24 cellular contexts compared by ENCODE assay signal in genomic region chr1:210565316-210565715, GRCh38.
"Had no signal": no experiment of that assay in that cellular context is flagged by ENCODE, and none has a peak within 500 bp of the region (broad histone marks: within the 10 kb centered on the region; RNA-seq: fewer than 3 reads in every experiment).

No MANE protein-coding gene starts in this region.

- H3K27me3 ChIP-seq: colonic mucosa, esophagus muscularis mucosa, foreskin keratinocyte, gastroesophageal sphincter, heart left ventricle, left lung, neural progenitor cell, ovary, tibial nerve, upper lobe of left lung had no signal

- ATAC-seq: foreskin keratinocyte; gastroesophageal sphincter; heart left ventricle; left cardiac atrium; left lung; mucosa of descending colon; psoas muscle; right cardiac atrium; stimulated activated naive B cell treated with anti-CD40 and anti-IgM and Interleukin-4, amounts not matched to agents 10 μg/mL and 1 μg/mL and 100 μg/mL, for 72 hours had no signal

- H2AFZ ChIP-seq: neural progenitor cell had no signal

- DNase-seq: colonic mucosa; effector memory CD4-positive, alpha-beta T cell; foreskin keratinocyte; heart left ventricle; hippocampal formation; left cardiac atrium; left lung; mesenchymal stem cell; mucosa of descending colon; naive B cell; ovary; posterior cingulate gyrus; psoas muscle; right cardiac atrium; small intestine; stimulated activated CD4-positive, alpha-beta T cell treated with anti-CD3 and anti-CD28 coated beads, Interleukin-15, amount 100 ng/mL, for 24 hours; stimulated activated CD4-positive, alpha-beta T cell treated with anti-CD3 and anti-CD28 coated beads, Interleukin-2, amount 100 ng/mL, for 48 hours; stimulated activated naive B cell treated with anti-CD40 and anti-IgM and Interleukin-4, amounts not matched to agents 10 μg/mL and 1 μg/mL and 100 μg/mL, for 72 hours; upper lobe of left lung had no signal

- H3K9ac ChIP-seq: neural progenitor cell had no signal

- H3K27ac ChIP-seq: colonic mucosa, esophagus muscularis mucosa, foreskin keratinocyte, gastroesophageal sphincter, heart left ventricle, left lung, neural progenitor cell, ovary, psoas muscle, thoracic aorta, tibial nerve, upper lobe of left lung had no signal

- H3K9me3 ChIP-seq: colonic mucosa, esophagus muscularis mucosa, gastroesophageal sphincter, heart left ventricle, left lung, mucosa of descending colon, ovary, psoas muscle, thoracic aorta, tibial nerve, upper lobe of left lung had no signal

- H3K4me1 ChIP-seq: colonic mucosa, esophagus muscularis mucosa, foreskin keratinocyte, gastroesophageal sphincter, heart left ventricle, left lung, neural progenitor cell, psoas muscle, tibial nerve, upper lobe of left lung had no signal

- H3K4me3 ChIP-seq: colonic mucosa, esophagus muscularis mucosa, gastroesophageal sphincter, heart left ventricle, left lung, mucosa of descending colon, neural progenitor cell, ovary, psoas muscle, thoracic aorta, tibial nerve, upper lobe of left lung had no signal

- H3K4me2 ChIP-seq: neural progenitor cell had no signal

- H3K36me3 ChIP-seq: colonic mucosa, esophagus muscularis mucosa, gastroesophageal sphincter, heart left ventricle, left lung, neural progenitor cell, ovary, thoracic aorta, tibial nerve, upper lobe of left lung had no signal
